In the genomic region with DNA sequence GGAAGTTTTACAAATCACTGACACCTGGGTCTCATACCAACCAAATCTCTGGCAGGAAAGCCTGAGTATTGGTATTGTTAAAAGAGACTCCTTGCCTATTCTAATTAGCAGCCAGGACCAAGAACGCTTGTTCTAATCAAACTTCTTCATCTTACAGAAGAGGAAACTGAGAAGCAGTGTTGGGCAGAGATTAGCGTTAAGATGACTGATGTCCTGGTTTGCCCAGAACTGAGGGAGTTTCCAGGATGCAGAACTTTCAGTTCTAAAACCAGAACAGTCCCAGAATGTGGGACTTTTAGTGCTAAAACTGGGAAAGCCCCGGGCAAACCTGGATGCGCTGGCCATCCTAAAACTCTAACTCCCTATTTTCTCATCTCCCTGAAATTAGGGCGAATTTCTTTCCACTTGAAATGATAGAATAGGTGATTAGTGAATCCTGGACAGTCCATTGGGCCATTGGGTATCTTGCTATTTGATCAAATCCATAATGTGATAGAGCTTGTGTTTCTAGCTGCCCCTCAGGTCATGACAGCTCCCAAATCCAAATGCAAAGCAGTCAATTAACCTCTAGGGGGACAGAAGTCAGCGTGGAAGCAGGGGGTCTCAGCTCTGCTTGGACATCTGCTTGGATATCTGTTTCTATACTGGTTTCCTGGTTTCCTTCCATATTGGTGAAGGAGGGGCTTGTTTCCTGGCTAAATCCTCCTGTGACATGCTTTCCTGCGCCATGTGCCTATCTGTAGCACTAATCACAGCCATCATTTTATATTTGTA, we compare ENCODE assay signal across 15 cellular contexts. TPM values are rescaled to one million over a fixed set of nuclear protein-coding genes. Genes with fewer than 3 reads are reported as not detected.
DNase-seq lines count a peak whose midpoint lies in the region; ATAC-seq, FAIRE-seq and TF ChIP-seq lines count a peak whose summit lies in the region.
"Had no signal": no experiment of that assay in that cellular context is flagged by ENCODE, and none has a peak within 500 bp of the region (broad histone marks: within the 10 kb centered on the region; RNA-seq: fewer than 3 reads in every experiment).

No MANE protein-coding gene starts in this region.

- DNase-seq in CD4-positive, alpha-beta memory T cell = no peak
- no peak for DNase-seq in GM12892 (ENCODE audit: insufficient read length)
- DNase-seq in activated T-helper 2 cell treated with anti-CD3 and anti-CD28 coated beads, Interferon-gamma antibody, Interleukin-2, Interleukin-4, amounts not matched to agents 10 μg/mL and 5 μg/mL and 100 μg/mL, durations not matched to agents 14 hours and 24 hours and 36 hours (ENCODE audit: low spot score) = no peak
- no peak for DNase-seq in nephron progenitor cell
- DNase-seq in ovary = no peak
- no peak for DNase-seq in C1 segment of cervical spinal cord (lab: John Stamatoyannopoulos, UW)
- DNase-seq: activated CD4-positive, CD25-positive, alpha-beta regulatory T cell; activated naive CD4-positive, alpha-beta T cell treated with Interleukin-2 at 50 U/mL for 16 hours; colonic mucosa; DMS153; uterus had no signal

- FAIRE-seq in GM12892 (lab: Jason Lieb, UNC) = peak; percentile 92

- no peak for ATAC-seq in HG03196 (IDR thresholded peaks at IDR 0.05; ENCODE audit: unreplicated experiment)

- H3K36me3 Mint-ChIP-seq in CD4-positive, alpha-beta memory T cell = peaks cover 0 to 13% of the 10 kb centered on the region in 2 donors
- no peaks in the 10 kb centered on the region for H3K36me3 Mint-ChIP-seq in activated T-helper 2 cell treated with anti-CD3 and anti-CD28 coated beads, Interferon-gamma antibody, Interleukin-2, Interleukin-4, amounts not matched to agents 10 μg/mL and 5 μg/mL and 100 μg/mL, durations not matched to agents 14 hours and 24 hours and 36 hours (ENCODE audit: low read depth)
- H3K36me3 Mint-ChIP-seq in nephron progenitor cell (ENCODE audit: low read depth) = no peaks in the 10 kb centered on the region

- H3K27ac ChIP-seq in CD4-positive, alpha-beta memory T cell (ENCODE audit: low read depth, low read length) = no peak overlapping the region
- H3K27ac ChIP-seq in ovary = no peak overlapping the region
- H3K27ac ChIP-seq: colonic mucosa, RWPE1, uterus had no signal

- H3K27me3 ChIP-seq in CD4-positive, alpha-beta memory T cell (ENCODE audit: insufficient read depth, low read length) = no peaks in the 10 kb centered on the region
- H3K27me3 ChIP-seq in ovary = no peaks in the 10 kb centered on the region
- H3K27me3 ChIP-seq: colonic mucosa, uterus had no signal

- H3K9me3 ChIP-seq in CD4-positive, alpha-beta memory T cell (ENCODE audit: control insufficient read depth in 1 of 2, low read length in 2 of 2) = no peaks in the 10 kb centered on the region
- H3K9me3 ChIP-seq in ovary = no peaks in the 10 kb centered on the region
- H3K9me3 ChIP-seq: colonic mucosa, uterus had no signal

- TF ChIP-seq CTCF in nephron progenitor cell (IDR thresholded peaks at IDR 0.05) (peak; percentile 44), ovary (IDR thresholded peaks at IDR 0.05) (no peak)

- no peak overlapping the region for H3K4me3 ChIP-seq in CD4-positive, alpha-beta memory T cell (ENCODE audit: low read length in 2 of 2)
- H3K4me3 ChIP-seq in ovary = no peak overlapping the region
- H3K4me3 ChIP-seq: colonic mucosa, uterus had no signal

- no peak for TF ChIP-seq EP300 in ovary (IDR thresholded peaks at IDR 0.05)

- POLR2A ChIA-PET in CD4-positive, alpha-beta memory T cell (lab: Charles Lee; ENCODE audit: partially characterized antibody) = interaction anchor here (3.4 to 18.6 kb wide), 3 partner anchors 46 to 122 kb away, joined by 21 to 1750 read pairs (median 258); a partner anchor contains a TSS

- no peak for TF ChIP-seq POLR2A in GM12892 (IDR thresholded peaks at IDR 0.05; ENCODE audit: low read depth, low read length)
- TF ChIP-seq POLR2A in ovary (IDR thresholded peaks at IDR 0.05) = no peak

- peaks cover 56% of the 10 kb centered on the region for H3K4me1 ChIP-seq in CD4-positive, alpha-beta memory T cell (ENCODE audit: insufficient read depth, low read length)
- peaks cover 2% of the 10 kb centered on the region for H3K4me1 ChIP-seq in ovary (ENCODE audit: insufficient read depth)
- H3K4me1 ChIP-seq: colonic mucosa, uterus had no signal

- WGBS in ovary, 3 donors = 52 to 81% (median 70%) methylated on average over 7 of the region's 7 CpGs

- H3K9me3 Mint-ChIP-seq in CD4-positive, alpha-beta memory T cell = peaks cover 0 to 4% (median 0%) of the 10 kb centered on the region in 8 donors
- peaks cover 10% of the 10 kb centered on the region for H3K9me3 Mint-ChIP-seq in activated T-helper 2 cell treated with anti-CD3 and anti-CD28 coated beads, Interferon-gamma antibody, Interleukin-2, Interleukin-4, amounts not matched to agents 10 μg/mL and 5 μg/mL and 100 μg/mL, durations not matched to agents 14 hours and 24 hours and 36 hours
- H3K9me3 Mint-ChIP-seq in nephron progenitor cell = peaks cover 6% of the 10 kb centered on the region

- H3K27me3 Mint-ChIP-seq in CD4-positive, alpha-beta memory T cell = no peaks in the 10 kb centered on the region
- no peaks in the 10 kb centered on the region for H3K27me3 Mint-ChIP-seq in activated T-helper 2 cell treated with anti-CD3 and anti-CD28 coated beads, Interferon-gamma antibody, Interleukin-2, Interleukin-4, amounts not matched to agents 10 μg/mL and 5 μg/mL and 100 μg/mL, durations not matched to agents 14 hours and 24 hours and 36 hours (ENCODE audit: low read depth)
- H3K27me3 Mint-ChIP-seq in nephron progenitor cell (ENCODE audit: low read depth, poor library complexity) = peaks cover 27% of the 10 kb centered on the region

- intact Hi-C loops in CD4-positive, alpha-beta memory T cell (cut with micrococcal nuclease) = no loop called here
- intact Hi-C loops in activated T-helper 2 cell treated with anti-CD3 and anti-CD28 coated beads, Interferon-gamma antibody, Interleukin-2, Interleukin-4, amounts not matched to agents 10 μg/mL and 5 μg/mL and 100 μg/mL, durations not matched to agents 14 hours and 24 hours and 36 hours (cut with micrococcal nuclease) = loop anchor here (5.0 kb wide), 1 partner anchor 38 kb away; no protein-coding TSS in a partner anchor
- intact Hi-C loops in ovary (cut with DNase I) = loop anchor here in 2 of 4 donors (5.0 to 10.0 kb wide), 4 partner anchors 103 to 520 kb away; no protein-coding TSS in a partner anchor

- H3K36me3 ChIP-seq in CD4-positive, alpha-beta memory T cell (ENCODE audit: insufficient read depth, low read length) = no peaks in the 10 kb centered on the region
- H3K36me3 ChIP-seq in ovary = no peaks in the 10 kb centered on the region
- H3K36me3 ChIP-seq: colonic mucosa, uterus had no signal

- H3K4me3 Mint-ChIP-seq in CD4-positive, alpha-beta memory T cell = peak overlapping the region in 2 of 8 donors; percentile 2 to 5
- H3K4me3 Mint-ChIP-seq in activated T-helper 2 cell treated with anti-CD3 and anti-CD28 coated beads, Interferon-gamma antibody, Interleukin-2, Interleukin-4, amounts not matched to agents 10 μg/mL and 5 μg/mL and 100 μg/mL, durations not matched to agents 14 hours and 24 hours and 36 hours (ENCODE audit: low read depth) = no peak overlapping the region
- H3K4me3 Mint-ChIP-seq in nephron progenitor cell = no peak overlapping the region

- H3K27ac Mint-ChIP-seq in CD4-positive, alpha-beta memory T cell = peak overlapping the region in 5 of 7 donors; percentile 14 to 97 (median 72)
- peak overlapping the region; percentile 0 for H3K27ac Mint-ChIP-seq in activated T-helper 2 cell treated with anti-CD3 and anti-CD28 coated beads, Interferon-gamma antibody, Interleukin-2, Interleukin-4, amounts not matched to agents 10 μg/mL and 5 μg/mL and 100 μg/mL, durations not matched to agents 14 hours and 24 hours and 36 hours
- no peak overlapping the region for H3K27ac Mint-ChIP-seq in nephron progenitor cell

- H3K4me1 Mint-ChIP-seq in CD4-positive, alpha-beta memory T cell = peaks cover 38 to 66% (median 52%) of the 10 kb centered on the region in 4 donors
- H3K4me1 Mint-ChIP-seq in activated T-helper 2 cell treated with anti-CD3 and anti-CD28 coated beads, Interferon-gamma antibody, Interleukin-2, Interleukin-4, amounts not matched to agents 10 μg/mL and 5 μg/mL and 100 μg/mL, durations not matched to agents 14 hours and 24 hours and 36 hours (ENCODE audit: low read depth) = peaks cover 62% of the 10 kb centered on the region
- H3K4me1 Mint-ChIP-seq in nephron progenitor cell = peaks cover 1% of the 10 kb centered on the region

- CTCF ChIA-PET in CD4-positive, alpha-beta memory T cell (lab: Charles Lee; ENCODE audit: partially characterized antibody) = interaction anchor here (0.9 to 14.0 kb wide), 14 partner anchors 14 to 519 kb away, joined by 3 to 402 read pairs (median 48); a partner anchor contains a TSS

RNA-seq across cellular contexts. Expression of a gene that starts 16.0 kb away (rescaled TPM):
- total RNA-seq in CD4-positive, alpha-beta memory T cell = 1 to 10 TPM; 3.7 to 4.0 TPM
- under 1 TPM; 0.45 to 0.94 TPM for polyA plus RNA-seq in CD4-positive, alpha-beta memory T cell
- 0.51 TPM for polyA plus RNA-seq in GM12892 (2012; ENCODE audit: missing spikeins)
- 2.7 and 5.3 TPM in 2 replicates for total RNA-seq in activated T-helper 2 cell treated with anti-CD3 and anti-CD28 coated beads, Interferon-gamma antibody, Interleukin-2, Interleukin-4, amounts not matched to agents 10 μg/mL and 5 μg/mL and 100 μg/mL, durations not matched to agents 14 hours and 24 hours and 36 hours
- total RNA-seq in ovary = 1 to 10 TPM in 1 of 7 donors, under 1 TPM in 4, not detected in 2; 0.12 to 2.0 (median 0.24) TPM
- under 1 TPM; 0.05 to 0.22 TPM for polyA plus RNA-seq in ovary
- total RNA-seq: lung microvascular endothelial cell, renal cortical epithelial cell had no signal

RNA-seq across cellular contexts. Expression of a gene that starts 41.0 kb away (rescaled TPM):
- total RNA-seq in CD4-positive, alpha-beta memory T cell = 100 to 1,000 TPM; 398 to 406 TPM
- polyA plus RNA-seq in CD4-positive, alpha-beta memory T cell = 100 to 1,000 TPM; 362 to 468 TPM
- 7.5 TPM for polyA plus RNA-seq in GM12892 (2012; ENCODE audit: missing spikeins)
- 144 and 147 TPM in 2 replicates for total RNA-seq in activated T-helper 2 cell treated with anti-CD3 and anti-CD28 coated beads, Interferon-gamma antibody, Interleukin-2, Interleukin-4, amounts not matched to agents 10 μg/mL and 5 μg/mL and 100 μg/mL, durations not matched to agents 14 hours and 24 hours and 36 hours
- 10 to 100 TPM in 1 of 7 donors, 1 to 10 TPM in 6; 2.0 to 13.7 (median 6.7) TPM for total RNA-seq in ovary
- polyA plus RNA-seq in ovary = 10 to 100 TPM in 1 of 2 donors, 1 to 10 TPM in 1; 2.6 to 14.1 TPM
- total RNA-seq: lung microvascular endothelial cell had no signal
